In genomic region chr14:52080817-52081755, GRCh38 we compare ENCODE assay signal across 13 cellular contexts. TPM values are rescaled to one million over a fixed set of nuclear protein-coding genes. Genes with fewer than 3 reads are reported as not detected.
DNase-seq lines count a peak whose midpoint lies in the region; ATAC-seq and TF ChIP-seq lines count a peak whose summit lies in the region.
"Had no signal": no experiment of that assay in that cellular context is flagged by ENCODE, and none has a peak within 500 bp of the region (broad histone marks: within the 10 kb centered on the region; RNA-seq: fewer than 3 reads in every experiment).

No MANE protein-coding gene starts in this region.

- no peak overlapping the region for H3K27ac Mint-ChIP-seq in activated naive CD4-positive, alpha-beta T cell treated with anti-CD3 and anti-CD28 coated beads, Interleukin-2, amount 50 U/mL, for 72 hours
- H3K27ac Mint-ChIP-seq in H9: no peak overlapping the region
- H3K27ac Mint-ChIP-seq: IgD-negative memory B cell; stimulated activated memory B cell treated with anti-CD40 and anti-IgM and Interleukin-4, amounts not matched to agents 10 μg/mL and 1 μg/mL and 100 μg/mL, for 72 hours had no signal

- no peaks in the 10 kb centered on the region for H3K79me1 ChIP-seq in H9 (ENCODE audit: insufficient read depth, low read depth, low read length, poor library complexity, severe bottlenecking)

- H3K4me1 ChIP-seq in GM23248 (ENCODE audit: insufficient read depth) (peaks cover 59% of the 10 kb centered on the region), parathyroid adenoma (peaks cover 42% of the 10 kb centered on the region), H9 (ENCODE audit: insufficient read depth, low read length) (no peaks in the 10 kb centered on the region)
- H3K4me1 ChIP-seq: prostate gland had no signal

- H3K79me2 ChIP-seq in GM23248 (ENCODE audit: insufficient read depth): no peaks in the 10 kb centered on the region
- H3K79me2 ChIP-seq in parathyroid adenoma: no peaks in the 10 kb centered on the region
- no peaks in the 10 kb centered on the region for H3K79me2 ChIP-seq in H9 (ENCODE audit: insufficient read depth, low read length)

- no peak overlapping the region for H2BK120ac ChIP-seq in H9 (ENCODE audit: low read depth, low read length, poor library complexity, severe bottlenecking)

- H3K9me3 ChIP-seq in GM23248 (ENCODE audit: low read depth) (no peaks in the 10 kb centered on the region), parathyroid adenoma (ENCODE audit: control insufficient read depth, low read length) (peaks cover 4% of the 10 kb centered on the region), H9 (ENCODE audit: control insufficient read depth, low read depth, low read length) (no peaks in the 10 kb centered on the region)
- H3K9me3 ChIP-seq: prostate gland, SJCRH30 had no signal

- H3K23ac ChIP-seq in H9 (ENCODE audit: insufficient read length, low read depth, low read length): no peak overlapping the region

- H3K27ac ChIP-seq in GM23248 (peak overlapping the region; percentile 98), parathyroid adenoma (peak overlapping the region; percentile 70), H9 (ENCODE audit: insufficient read length, low read depth, low read length) (no peak overlapping the region)
- H3K27ac ChIP-seq: prostate gland, SJCRH30 had no signal

- peaks cover 0 to 6% of the 10 kb centered on the region in 2 donors for H3K36me3 Mint-ChIP-seq in activated naive CD4-positive, alpha-beta T cell treated with anti-CD3 and anti-CD28 coated beads, Interleukin-2, amount 50 U/mL, for 72 hours
- peaks cover 0 to 2% (median 0%) of the 10 kb centered on the region in 3 experiments; a peak in 1 of 7 replicates for H3K36me3 Mint-ChIP-seq in H9 (ENCODE audit: insufficient read depth in 1 of 3, low read depth in 3 of 3)
- H3K36me3 Mint-ChIP-seq: IgD-negative memory B cell; stimulated activated memory B cell treated with anti-CD40 and anti-IgM and Interleukin-4, amounts not matched to agents 10 μg/mL and 1 μg/mL and 100 μg/mL, for 72 hours had no signal

- no peaks in the 10 kb centered on the region for H3K23me2 ChIP-seq in H9 (ENCODE audit: insufficient read length, low read depth, low read length, poor library complexity, severe bottlenecking)

- H2BK12ac ChIP-seq in H9 (ENCODE audit: insufficient read length, low read depth, low read length): no peak overlapping the region

- no peak overlapping the region for H3K14ac ChIP-seq in H9 (ENCODE audit: insufficient read depth, low read length)

- H3K9me2 ChIP-seq in GM23248 (ENCODE audit: insufficient read depth): no peaks in the 10 kb centered on the region

- no peak for TF ChIP-seq CTCF in fibroblast of the aortic adventitia (IDR thresholded peaks at IDR 0.05; ENCODE audit: insufficient read depth, low read length)
- no peak for TF ChIP-seq CTCF in parathyroid adenoma (IDR thresholded peaks at IDR 0.05)
- TF ChIP-seq CTCF in H9 (conservative IDR thresholded peaks at IDR 0.05): no peak

- H3K4me2 ChIP-seq in GM23248 (ENCODE audit: unreplicated experiment) (peak overlapping the region; percentile 46), parathyroid adenoma (ENCODE audit: low read length) (peak overlapping the region; percentile 37), H9 (ENCODE audit: insufficient read depth, insufficient read length, low read length) (no peak overlapping the region)

- in situ Hi-C loops in GM23248 (cut with MboI): no loop called here

- no peak for ATAC-seq in activated naive CD4-positive, alpha-beta T cell treated with anti-CD3 and anti-CD28 coated beads, Interleukin-2, amount 50 U/mL, for 72 hours
- ATAC-seq in HG02571 (IDR thresholded peaks at IDR 0.05; ENCODE audit: unreplicated experiment): no peak
- ATAC-seq: activated T-cell treated with anti-CD3 and anti-CD28 coated beads, Interleukin-2, amount 50 U/mL, for 4 hours; stimulated activated memory B cell treated with anti-CD40 and anti-IgM and Interleukin-4, amounts not matched to agents 10 μg/mL and 1 μg/mL and 100 μg/mL, for 72 hours had no signal

- H2BK20ac ChIP-seq in H9 (ENCODE audit: low read depth, low read length, poor library complexity, severe bottlenecking): no peak overlapping the region

- H3K4me3 Mint-ChIP-seq in H9: no peak overlapping the region
- H3K4me3 Mint-ChIP-seq: activated T-cell treated with anti-CD3 and anti-CD28 coated beads, Interleukin-2, amount 50 U/mL, for 4 hours; IgD-negative memory B cell; stimulated activated memory B cell treated with anti-CD40 and anti-IgM and Interleukin-4, amounts not matched to agents 10 μg/mL and 1 μg/mL and 100 μg/mL, for 72 hours had no signal

- H3K27me3 ChIP-seq in GM23248 (replicated peaks; ENCODE audit: insufficient read depth) (no peaks in the 10 kb centered on the region), parathyroid adenoma (ENCODE audit: control insufficient read depth, insufficient read depth, low read length) (no peaks in the 10 kb centered on the region), H9 (ENCODE audit: insufficient read depth, low read length) (no peaks in the 10 kb centered on the region)
- H3K27me3 ChIP-seq: SJCRH30 had no signal

- H3K9me3 Mint-ChIP-seq in activated naive CD4-positive, alpha-beta T cell treated with anti-CD3 and anti-CD28 coated beads, Interleukin-2, amount 50 U/mL, for 72 hours: peaks cover 12 to 13% of the 10 kb centered on the region in 2 donors
- H3K9me3 Mint-ChIP-seq in H9: peaks cover 5 to 7% of the 10 kb centered on the region in 2 experiments; a peak in 2 of 5 replicates

- DNase-seq in GM23248 (peak; percentile 96), OCI-M1 (lab: John Stamatoyannopoulos, UW) (peak; percentile 18), fibroblast of the aortic adventitia (ENCODE audit: low read depth) (peak; percentile 98), H9 (no peak)
- no peak for DNase-seq in activated naive CD4-positive, alpha-beta T cell treated with anti-CD3 and anti-CD28 coated beads, Interleukin-2, amount 50 U/mL, for 72 hours (ENCODE audit: low spot score in 2 of 2)
- no peak for DNase-seq in activated CD4-positive, alpha-beta T cell treated with anti-CD3 and anti-CD28 coated beads, Interleukin-2, amount 50 U/mL, for 4 hours
- DNase-seq: activated T-cell treated with anti-CD3 and anti-CD28 coated beads, Interleukin-2, amount 50 U/mL, for 4 hours had no signal

- H4K5ac ChIP-seq in H9 (ENCODE audit: insufficient read length, low read depth, low read length): no peak overlapping the region

- H3K18ac ChIP-seq in H9 (ENCODE audit: insufficient read length, low read depth, low read length): no peak overlapping the region

- whole genome bisulfite sequencing in GM23248 (ENCODE audit: low coverage in 1 of 2, low lambda C conversion rate in 2 of 2, missing lambda C conversion rate in 2 of 2), 2 experiments: 23 to 24% methylated on average over 4 of the region's 4 CpGs
- WGBS in H9 (ENCODE audit: extremely low coverage, insufficient read length, low lambda C conversion rate): no CpG with 5 or more reads among the region's 4 CpGs

- no peak overlapping the region for H3T11ph ChIP-seq in H9 (ENCODE audit: low read length)

- H3K4me3 ChIP-seq in GM23248 (peak overlapping the region; percentile 27), fibroblast of the aortic adventitia (ENCODE audit: low read depth, low read length) (no peak overlapping the region), parathyroid adenoma (ENCODE audit: low read depth, low read length) (peak overlapping the region; percentile 12)
- H3K4me3 ChIP-seq: prostate gland, SJCRH30 had no signal

- peak overlapping the region; percentile 80 for H3K9ac ChIP-seq in GM23248
- no peak overlapping the region for H3K9ac ChIP-seq in parathyroid adenoma
- H3K9ac ChIP-seq in H9 (ENCODE audit: extremely low read depth, insufficient read length, low read length): no peak overlapping the region

- H3K27me3 Mint-ChIP-seq in H9 (ENCODE audit: low read depth): no peaks in the 10 kb centered on the region; the same call in none of the 2 replicates

- H4K20me1 ChIP-seq in GM23248 (ENCODE audit: insufficient read depth) (no peaks in the 10 kb centered on the region), H9 (ENCODE audit: control insufficient read depth, insufficient read depth, insufficient read length) (no peaks in the 10 kb centered on the region)

- 0 out of 4 replicates have a peak, but pooled peaks cover 0 to 5% of the 10 kb centered on the region in 2 experiments for H3K4me1 Mint-ChIP-seq in H9
- H3K4me1 Mint-ChIP-seq: IgD-negative memory B cell; stimulated activated memory B cell treated with anti-CD40 and anti-IgM and Interleukin-4, amounts not matched to agents 10 μg/mL and 1 μg/mL and 100 μg/mL, for 72 hours had no signal

- no peak overlapping the region for H4K91ac ChIP-seq in H9 (ENCODE audit: insufficient read length, low read depth, low read length)

- no peak overlapping the region for H2AK5ac ChIP-seq in H9 (ENCODE audit: insufficient read length, low read length)

- no peak overlapping the region for H4K8ac ChIP-seq in H9 (replicated peaks; ENCODE audit: insufficient read length, low read depth, low read length)

- H2BK5ac ChIP-seq in H9 (ENCODE audit: insufficient read length, low read length): no peak overlapping the region

- peaks cover 59% of the 10 kb centered on the region for H3F3A ChIP-seq in GM23248 (ENCODE audit: insufficient read depth)

- no peak overlapping the region for H3K4ac ChIP-seq in H9 (ENCODE audit: low read depth, low read length)

- H2BK15ac ChIP-seq in H9 (ENCODE audit: low read depth, low read length): no peak overlapping the region

- H2AFZ ChIP-seq in GM23248: 0 out of 2 replicates have a peak overlapping the region, but pooled peaks have one; percentile 5
- peak overlapping the region; percentile 60 for H2AFZ ChIP-seq in parathyroid adenoma
- H2AFZ ChIP-seq in H9 (ENCODE audit: low read length): no peak overlapping the region

- no peak overlapping the region for H3K56ac ChIP-seq in H9 (ENCODE audit: insufficient read length, low read depth, low read length)

- H3K36me3 ChIP-seq in GM23248 (ENCODE audit: low read depth) (no peaks in the 10 kb centered on the region), parathyroid adenoma (ENCODE audit: control insufficient read depth, insufficient read depth, low read length) (no peaks in the 10 kb centered on the region)
- H3K36me3 ChIP-seq: prostate gland, SJCRH30 had no signal

RNA-seq across cellular contexts. Expression of gene NID2, which starts 12.2 kb away (rescaled TPM):
- total RNA-seq in GM23248 (2014; rRNA removed; shearing (Covaris generic)): 59.8 and 66.6 TPM in 2 replicates
- polyA plus RNA-seq in GM23248 (2016; fragmentation: Nextera tagmentation; extraction: Ambion mirVana): 39.8 and 40.0 TPM in 2 replicates
- total RNA-seq in fibroblast of the aortic adventitia (ENCODE audit: low replicate concordance) (146 and 370 TPM in 2 replicates), H9 (2021) (6.4 and 6.6 TPM in 2 replicates)
- total RNA-seq in activated naive CD4-positive, alpha-beta T cell treated with anti-CD3 and anti-CD28 coated beads, Interleukin-2, amount 50 U/mL, for 72 hours: not detected

Comparison
In these comparisons a context has a peak if more than half of its experiments do, and no peak if none do; other contexts are left out.
1. DNase-seq: peak in GM23248 (single experiment), OCI-M1 (single experiment) and fibroblast of the aortic adventitia (single experiment); none in activated naive CD4-positive, alpha-beta T cell treated with anti-CD3 and anti-CD28 coated beads, Interleukin-2, amount 50 U/mL, for 72 hours (0 of 2), activated CD4-positive, alpha-beta T cell treated with anti-CD3 and anti-CD28 coated beads, Interleukin-2, amount 50 U/mL, for 4 hours (0 of 2) and H9 (single experiment).